Comparison of ENCODE assay signal across 26 cellular contexts in the genomic region with DNA sequence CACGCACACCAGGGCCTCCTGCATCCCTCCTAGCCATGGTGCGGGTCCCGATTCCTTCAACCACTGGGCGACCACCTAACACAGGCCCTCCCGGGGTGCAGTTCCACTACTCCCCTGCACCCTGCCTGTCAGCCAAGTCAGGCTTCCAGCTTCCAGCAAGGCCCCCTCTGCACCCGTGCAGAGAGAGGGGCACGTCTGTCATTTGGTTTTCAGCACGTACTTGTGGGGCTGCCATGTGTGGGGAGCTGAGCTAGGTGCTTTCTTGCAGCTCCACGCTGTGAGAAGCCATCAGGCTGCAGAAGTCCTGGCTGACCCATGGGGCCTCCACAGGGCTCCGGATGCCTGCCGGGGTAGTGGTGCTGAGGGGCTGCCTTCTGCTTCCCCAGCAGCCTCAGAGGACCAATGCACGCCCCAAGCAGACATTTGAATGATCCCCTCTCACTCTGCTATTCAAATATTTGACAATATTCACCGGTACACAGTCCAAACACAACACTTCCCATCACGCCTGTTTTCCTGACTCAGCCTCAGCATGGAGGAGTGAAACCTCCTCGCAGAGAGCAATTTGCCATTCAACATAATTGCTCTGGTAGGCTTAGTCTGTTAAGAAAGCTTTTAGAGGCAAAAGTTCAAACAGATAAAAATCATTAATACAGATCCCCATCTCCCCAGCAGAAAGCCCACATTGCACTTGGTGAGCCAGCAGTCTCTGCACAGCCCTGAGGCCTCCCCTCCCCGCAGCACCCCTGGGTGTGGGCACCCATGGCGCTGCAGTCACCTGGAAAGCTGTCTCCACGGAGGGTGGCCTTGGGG.
"Had no signal": no experiment of that assay in that cellular context is flagged by ENCODE, and none has a peak within 500 bp of the region (broad histone marks: within the 10 kb centered on the region; RNA-seq: fewer than 3 reads in every experiment).

No MANE protein-coding gene starts in this region.

- H3K27me3 Mint-ChIP-seq: activated CD4-positive, alpha-beta T cell treated with anti-CD3 and anti-CD28 coated beads, Interleukin-2, amount 10 ng/mL, durations not matched to agents 24 days and 14 days; activated CD8-positive, alpha-beta T cell treated with anti-CD3 and anti-CD28 coated beads for 36 hours; activated naive CD4-positive, alpha-beta T cell treated with anti-CD3 and anti-CD28 coated beads, Interleukin-2, amount 50 U/mL, for 24 hours; activated naive CD8-positive, alpha-beta T cell treated with anti-CD3 and anti-CD28 coated beads, Interleukin-2, amount 10 ng/mL, durations not matched to agents 7 days and 5 days; activated T-helper 17 cell treated with anti-CD3 and anti-CD28 coated beads, Interleukin-2, amount 50 U/mL, for 72 hours had no signal

- DNase-seq: activated CD4-positive, alpha-beta T cell treated with anti-CD3 and anti-CD28 coated beads, Interleukin-2, amount 10 ng/mL, durations not matched to agents 24 days and 14 days; activated CD4-positive, alpha-beta T cell treated with anti-CD3 and anti-CD28 coated beads, Interleukin-2, amount 50 U/mL, for 4 hours; activated CD8-positive, alpha-beta T cell treated with anti-CD3 and anti-CD28 coated beads for 36 hours; activated effector memory CD4-positive, alpha-beta T cell treated with anti-CD3 and anti-CD28 coated beads, Interleukin-2, amount 50 U/mL, for 16 hours; activated naive CD4-positive, alpha-beta T cell treated with Interleukin-2 at 50 U/mL for 16 hours; activated naive CD8-positive, alpha-beta T cell treated with anti-CD3 and anti-CD28 coated beads, Interleukin-2, amount 10 ng/mL, durations not matched to agents 7 days and 5 days; activated T-cell treated with anti-CD3 and anti-CD28 coated beads, Interleukin-2, amount 50 U/mL, for 1 hour; activated T-cell treated with anti-CD3 and anti-CD28 coated beads, Interleukin-2, amount 50 U/mL, for 72 hours; amygdala; NCI-H1105; NCI-H1417 treated with DMSO at 0.1 percent for 48 hours; NCI-H1694; NCI-H1930; NCI-H2081 treated with DMSO at 0.1 percent for 48 hours; NCI-H345; NCI-H524 treated with DMSO at 0.1 percent for 48 hours; SHP77; SJCRH30 had no signal

- H3K4me3 ChIP-seq: ascending aorta, cardiac muscle cell, K562, SJCRH30, SK-N-MC had no signal

- H3K36me3 Mint-ChIP-seq: activated naive CD4-positive, alpha-beta T cell treated with anti-CD3 and anti-CD28 coated beads, Interleukin-2, amount 50 U/mL, for 24 hours; activated naive CD8-positive, alpha-beta T cell treated with anti-CD3 and anti-CD28 coated beads, Interleukin-2, amount 10 ng/mL, durations not matched to agents 7 days and 5 days had no signal

- H3K27me3 ChIP-seq: ascending aorta, cardiac muscle cell had no signal

- H3K4me1 ChIP-seq: ascending aorta, SJCRH30 had no signal

- H3K4me1 Mint-ChIP-seq: activated CD4-positive, alpha-beta T cell treated with anti-CD3 and anti-CD28 coated beads, Interleukin-2, amount 10 ng/mL, durations not matched to agents 24 days and 14 days; activated naive CD4-positive, alpha-beta T cell treated with anti-CD3 and anti-CD28 coated beads, Interleukin-2, amount 50 U/mL, for 24 hours; activated naive CD8-positive, alpha-beta T cell treated with anti-CD3 and anti-CD28 coated beads, Interleukin-2, amount 10 ng/mL, durations not matched to agents 7 days and 5 days; activated T-helper 17 cell treated with anti-CD3 and anti-CD28 coated beads, Interleukin-2, amount 50 U/mL, for 72 hours had no signal

- H3K9me3 Mint-ChIP-seq: activated CD8-positive, alpha-beta T cell treated with anti-CD3 and anti-CD28 coated beads for 36 hours; activated naive CD4-positive, alpha-beta T cell treated with anti-CD3 and anti-CD28 coated beads, Interleukin-2, amount 50 U/mL, for 24 hours; activated naive CD8-positive, alpha-beta T cell treated with anti-CD3 and anti-CD28 coated beads, Interleukin-2, amount 10 ng/mL, durations not matched to agents 7 days and 5 days; activated T-cell treated with anti-CD3 and anti-CD28 coated beads, Interleukin-2, amount 50 U/mL, for 72 hours; activated T-helper 17 cell treated with anti-CD3 and anti-CD28 coated beads, Interleukin-2, amount 50 U/mL, for 72 hours had no signal

- H3K36me3 ChIP-seq: ascending aorta, cardiac muscle cell, SJCRH30 had no signal

- H3K27ac ChIP-seq: ascending aorta, cardiac muscle cell, SJCRH30, SK-N-MC had no signal

- H3K27ac Mint-ChIP-seq: activated CD4-positive, alpha-beta T cell treated with anti-CD3 and anti-CD28 coated beads, Interleukin-2, amount 10 ng/mL, durations not matched to agents 24 days and 14 days; activated CD8-positive, alpha-beta T cell treated with anti-CD3 and anti-CD28 coated beads for 36 hours; activated naive CD4-positive, alpha-beta T cell treated with anti-CD3 and anti-CD28 coated beads, Interleukin-2, amount 50 U/mL, for 24 hours; activated naive CD8-positive, alpha-beta T cell treated with anti-CD3 and anti-CD28 coated beads, Interleukin-2, amount 10 ng/mL, durations not matched to agents 7 days and 5 days; activated T-cell treated with anti-CD3 and anti-CD28 coated beads, Interleukin-2, amount 50 U/mL, for 72 hours; activated T-helper 17 cell treated with anti-CD3 and anti-CD28 coated beads, Interleukin-2, amount 50 U/mL, for 72 hours; T-helper 1 cell treated with Interleukin-12 subunit alpha and Interleukin-12 subunit beta and Interleukin-4 antibody, amounts not matched to agents 30 μg/mL and 1 μg/mL, for 36 hours; T-helper 2 cell treated with Interferon-gamma antibody and Interleukin-4, amounts not matched to agents 5 μg/mL and 100 μg/mL, for 36 hours had no signal

- H3K9me3 ChIP-seq: SJCRH30 had no signal

- H3K4me3 Mint-ChIP-seq: activated CD4-positive, alpha-beta T cell treated with anti-CD3 and anti-CD28 coated beads, Interleukin-2, amount 10 ng/mL, durations not matched to agents 24 days and 14 days; activated CD8-positive, alpha-beta T cell treated with anti-CD3 and anti-CD28 coated beads for 36 hours; activated naive CD4-positive, alpha-beta T cell treated with anti-CD3 and anti-CD28 coated beads, Interleukin-2, amount 50 U/mL, for 24 hours; activated naive CD8-positive, alpha-beta T cell treated with anti-CD3 and anti-CD28 coated beads, Interleukin-2, amount 10 ng/mL, durations not matched to agents 7 days and 5 days; activated T-cell treated with anti-CD3 and anti-CD28 coated beads, Interleukin-2, amount 50 U/mL, for 72 hours; activated T-helper 17 cell treated with anti-CD3 and anti-CD28 coated beads, Interleukin-2, amount 50 U/mL, for 72 hours; T-helper 1 cell treated with Interleukin-12 subunit alpha and Interleukin-12 subunit beta and Interleukin-4 antibody, amounts not matched to agents 30 μg/mL and 1 μg/mL, for 36 hours; T-helper 2 cell treated with Interferon-gamma antibody and Interleukin-4, amounts not matched to agents 5 μg/mL and 100 μg/mL, for 36 hours had no signal
